ENCODE assay signal across 8 cellular contexts in genomic region chr1:37038079-37038702, GRCh38. TPM values are rescaled to one million over a fixed set of nuclear protein-coding genes. Genes with fewer than 3 reads are reported as not detected.
A peak's percentile ranks its signal among the peaks of the same experiment; 100 is the strongest.
DNase-seq lines count a peak whose midpoint lies in the region; ATAC-seq and TF ChIP-seq lines count a peak whose summit lies in the region.

No MANE protein-coding gene starts in this region.

- TF ChIP-seq POLR2A in suprapubic skin (IDR thresholded peaks at IDR 0.05) (no peak), upper lobe of left lung (IDR thresholded peaks at IDR 0.05) (no peak)

- 1 to 4% (median 2%) methylated on average over 13 of the region's 13 CpGs for WGBS in psoas muscle, 3 donors
- 6% methylated on average over 4 of the region's 13 CpGs for WGBS in suprapubic skin
- WGBS in upper lobe of left lung, 2 donors, result 0 to 13% methylated on average over 1 to 9 of the region's 13 CpGs

- DNase-seq in HEK293T (ENCODE audit: extremely low spot score) (peak; percentile 34), NCI-H2227 treated with DMSO at 0.1 percent for 48 hours (lab: John Stamatoyannopoulos, UW) (peak; percentile 54), dermis blood vessel endothelial cell (peak; percentile 41), psoas muscle (no peak), suprapubic skin (ENCODE audit: low spot score in 2 of 2) (no peak), mesothelial cell of epicardium (ENCODE audit: low spot score in 2 of 2, unreplicated experiment in 2 of 2) (no peak), upper lobe of left lung (no peak)

- no peaks in the 10 kb centered on the region for H3K4me1 ChIP-seq in psoas muscle
- H3K4me1 ChIP-seq in suprapubic skin, result peaks cover 27% of the 10 kb centered on the region
- peaks cover 0 to 30% (median 7%) of the 10 kb centered on the region in 4 donors for H3K4me1 ChIP-seq in upper lobe of left lung

- intact Hi-C loops in psoas muscle (cut with DNase I), result no loop called here

- H3K4me3 ChIP-seq in psoas muscle (no peak overlapping the region), suprapubic skin (no peak overlapping the region), upper lobe of left lung (no peak overlapping the region)

- CTCF ChIA-PET in HEK293T (lab: Yijun Ruan, JAX), result interaction anchor here (0.7 kb wide), 1 partner anchor 9 kb away, joined by 3 read pairs; no protein-coding TSS in a partner anchor

- H3K9me3 ChIP-seq in psoas muscle (no peaks in the 10 kb centered on the region), suprapubic skin (no peaks in the 10 kb centered on the region), upper lobe of left lung (no peaks in the 10 kb centered on the region)

- peaks cover 95% of the 10 kb centered on the region for H3K27me3 Mint-ChIP-seq in mesothelial cell of epicardium (ENCODE audit: low read depth)

- H3K36me3 Mint-ChIP-seq in mesothelial cell of epicardium, result no peaks in the 10 kb centered on the region

- no peak for TF ChIP-seq CTCF in psoas muscle (IDR thresholded peaks at IDR 0.05)
- no peak for TF ChIP-seq CTCF in suprapubic skin (IDR thresholded peaks at IDR 0.05)
- TF ChIP-seq CTCF in mesothelial cell of epicardium (IDR thresholded peaks at IDR 0.05; ENCODE audit: unreplicated experiment), result no peak
- no peak for TF ChIP-seq CTCF in upper lobe of left lung (IDR thresholded peaks at IDR 0.05)

- no peak overlapping the region for H3K27ac Mint-ChIP-seq in mesothelial cell of epicardium

- TF ChIP-seq EP300 in suprapubic skin (IDR thresholded peaks at IDR 0.05) (no peak), upper lobe of left lung (IDR thresholded peaks at IDR 0.05) (no peak)

- H3K27ac ChIP-seq in psoas muscle (no peak overlapping the region), suprapubic skin (no peak overlapping the region), upper lobe of left lung (no peak overlapping the region)

- H3K27me3 ChIP-seq in psoas muscle (ENCODE audit: insufficient read depth in 3 of 3, low read length in 2 of 3) (peaks cover 2 to 91% (median 35%) of the 10 kb centered on the region in 3 donors), suprapubic skin (peaks cover 96% of the 10 kb centered on the region), upper lobe of left lung (peaks cover 0 to 59% (median 26%) of the 10 kb centered on the region in 4 donors)

- H3K4me1 Mint-ChIP-seq in mesothelial cell of epicardium, result peaks cover 11% of the 10 kb centered on the region

- no peaks in the 10 kb centered on the region for H3K9me3 Mint-ChIP-seq in mesothelial cell of epicardium

- POLR2A ChIA-PET in HEK293T (lab: Yijun Ruan, JAX), result interaction anchor here (0.7 kb wide), 1 partner anchor 338 kb away, joined by 3 read pairs; no protein-coding TSS in a partner anchor

- H3K36me3 ChIP-seq in psoas muscle (ENCODE audit: insufficient read depth in 1 of 2, low read depth in 1 of 2) (no peaks in the 10 kb centered on the region), suprapubic skin (no peaks in the 10 kb centered on the region), upper lobe of left lung (no peaks in the 10 kb centered on the region)

- ATAC-seq in psoas muscle, result peak in 3 of 4 donors; percentile 21 to 35 (median 30)
- no peak for ATAC-seq in GM21723 (IDR thresholded peaks at IDR 0.05; ENCODE audit: unreplicated experiment)
- no peak for ATAC-seq in upper lobe of left lung (ENCODE audit: low FRiP score in 2 of 2)

- H3K4me3 Mint-ChIP-seq in mesothelial cell of epicardium, result no peak overlapping the region

TF ChIP-seq in HEK293T, 16 proteins besides CTCF, POLR2A, EP300 and RAD21:
- no peak for TF ChIP-seq FOXM1 (IDR thresholded peaks at IDR 0.05; ENCODE audit: borderline replicate concordance)
- no peak for TF ChIP-seq SUZ12 (IDR thresholded peaks at IDR 0.05)
- TF ChIP-seq FOXA1 (IDR thresholded peaks at IDR 0.05), result no peak
- TF ChIP-seq LEF1 (IDR thresholded peaks at IDR 0.05; ENCODE audit: borderline replicate concordance), result no peak
- TF ChIP-seq ARNT (IDR thresholded peaks at IDR 0.05), result no peak
- no peak for TF ChIP-seq SP1 (IDR thresholded peaks at IDR 0.05)
- TF ChIP-seq HDGF (IDR thresholded peaks at IDR 0.05; ENCODE audit: borderline replicate concordance), result no peak
- TF ChIP-seq ZNF384 (IDR thresholded peaks at IDR 0.05), result no peak
- no peak for TF ChIP-seq FOXK2 (IDR thresholded peaks at IDR 0.05)
- TF ChIP-seq NFRKB (IDR thresholded peaks at IDR 0.05), result no peak
- TF ChIP-seq TARDBP (IDR thresholded peaks at IDR 0.05), result no peak

RNA-seq across cellular contexts. Expression of gene GRIK3, which starts 3.9 kb away (rescaled TPM):
- total RNA-seq in dermis blood vessel endothelial cell, result not detected in 2 replicates
- total RNA-seq in psoas muscle, result under 1 TPM in 2 of 4 donors, not detected in 2; 0.07 to 0.15 TPM
- polyA plus RNA-seq in psoas muscle, result under 1 TPM; 0.03 to 0.04 (median 0.04) TPM
- under 1 TPM; 0.18 to 0.64 (median 0.37) TPM for total RNA-seq in suprapubic skin
- 0.05 TPM in 1 of 3 replicates, not detected in the others for total RNA-seq in mesothelial cell of epicardium
- under 1 TPM in 2 of 6 donors, not detected in 4; 0.10 to 0.22 TPM for total RNA-seq in upper lobe of left lung

Comparison
In these comparisons a context has a peak if more than half of its experiments do, and no peak if none do; other contexts are left out.
1. DNase-seq: peak in HEK293T (single experiment), NCI-H2227 treated with DMSO at 0.1 percent for 48 hours (single experiment) and dermis blood vessel endothelial cell (single experiment); none in psoas muscle (0 of 2), suprapubic skin (0 of 2), mesothelial cell of epicardium (0 of 2) and upper lobe of left lung (0 of 2).
2. ATAC-seq: peak in psoas muscle (3 of 4); none in GM21723 (single experiment) and upper lobe of left lung (0 of 2).